In the genomic region with DNA sequence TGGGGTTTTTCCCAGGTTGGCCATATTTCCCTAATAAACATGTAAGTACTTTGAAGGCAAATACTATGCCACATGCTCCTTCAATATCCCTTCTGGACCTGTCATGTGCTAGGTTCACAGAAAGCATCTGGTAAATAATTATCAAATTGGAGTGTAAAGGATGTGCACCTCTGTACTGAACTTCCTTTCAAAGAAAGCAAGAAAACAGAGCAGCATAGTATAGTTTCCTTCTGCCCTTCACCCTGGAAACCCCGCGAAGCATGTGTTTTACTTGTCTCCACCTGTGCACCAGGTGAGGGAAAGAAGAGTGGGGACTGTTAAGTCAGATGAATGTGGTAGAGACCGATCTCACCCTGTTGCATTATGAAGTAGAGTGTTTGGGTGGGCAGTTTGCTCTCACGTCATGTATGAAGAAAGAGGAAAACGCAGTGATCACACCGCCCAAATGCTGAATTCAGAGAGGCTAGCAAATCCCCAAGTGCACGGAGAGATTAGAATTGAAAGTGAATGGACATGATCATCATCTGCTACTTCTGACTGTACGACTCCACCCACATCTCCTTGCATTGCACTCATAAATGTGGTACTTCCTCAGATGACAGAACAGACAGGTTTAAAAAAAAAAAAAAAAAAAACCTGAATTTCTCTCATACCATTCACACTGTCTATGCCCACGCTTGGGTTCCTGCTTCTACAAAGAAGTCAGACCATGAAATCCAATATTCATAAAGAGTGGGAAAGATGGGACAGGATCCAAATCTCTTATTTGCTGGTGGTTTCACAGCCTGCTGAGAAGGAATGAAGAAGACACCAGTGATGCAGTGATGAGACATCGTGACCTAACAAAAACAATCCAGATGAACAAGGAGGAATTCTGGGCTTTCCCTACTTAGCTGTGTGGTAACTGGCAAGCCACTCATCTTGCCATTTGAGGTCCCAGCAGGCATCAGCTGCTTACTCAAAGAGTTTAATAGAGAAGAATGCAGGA, we compare ENCODE assay signal across 10 cellular contexts.
A peak's percentile ranks its signal among the peaks of the same experiment; 100 is the strongest.
DNase-seq lines count a peak whose midpoint lies in the region; ATAC-seq and TF ChIP-seq lines count a peak whose summit lies in the region.
"Had no signal": no experiment of that assay in that cellular context is flagged by ENCODE, and none has a peak within 500 bp of the region (broad histone marks: within the 10 kb centered on the region; RNA-seq: fewer than 3 reads in every experiment).

No MANE protein-coding gene starts in this region.

- TF ChIP-seq EP300 in SK-N-SH (IDR thresholded peaks at IDR 0.05; ENCODE audit: borderline replicate concordance in 1 of 2, low read depth in 1 of 2, low read length in 1 of 2), result no peak

- H4K20me1 ChIP-seq in mammary epithelial cell (ENCODE audit: insufficient read depth, low read length) (no peaks in the 10 kb centered on the region), SK-N-SH (ENCODE audit: insufficient read depth) (no peaks in the 10 kb centered on the region)

- POLR2A ChIA-PET in SK-N-SH (lab: Yijun Ruan, JAX), result no interaction called here

- H2AFZ ChIP-seq in mammary epithelial cell (ENCODE audit: low read depth, low read length) (no peak overlapping the region), SK-N-SH (ENCODE audit: low read depth) (no peak overlapping the region)

- H3F3A ChIP-seq in SK-N-SH (replicated peaks; ENCODE audit: insufficient read depth), result no peaks in the 10 kb centered on the region

- H3K27ac ChIP-seq in mammary epithelial cell (ENCODE audit: insufficient read depth, low read depth, low read length) (no peak overlapping the region), left ventricle myocardium inferior (replicated peaks) (no peak overlapping the region), SK-N-SH (ENCODE audit: low read depth in 2 of 2, low read length in 1 of 2) (no peak overlapping the region)
- H3K27ac ChIP-seq: SJSA1 had no signal

- H3K9ac ChIP-seq in mammary epithelial cell (ENCODE audit: insufficient read depth, low read length) (no peak overlapping the region), SK-N-SH (no peak overlapping the region)

- no peak overlapping the region for H3K4me2 ChIP-seq in mammary epithelial cell (ENCODE audit: insufficient read depth, low read depth, low read length)
- no peak overlapping the region for H3K4me2 ChIP-seq in SK-N-SH

- no TSS peak for BruUV-seq in mammary epithelial cell (replicated peaks; lab: Mats Ljungman, UMichigan)

- H3K4me1 Mint-ChIP-seq in CD14-positive monocyte, result peaks cover 20% of the 10 kb centered on the region

- H3K4me3 Mint-ChIP-seq in CD14-positive monocyte, result peak overlapping the region; percentile 7 to 87

- H3K27ac Mint-ChIP-seq in CD14-positive monocyte, result peak overlapping the region in 4 of 7 donors; percentile 4 to 69 (median 44)

- H3K79me2 ChIP-seq in mammary epithelial cell (ENCODE audit: insufficient read depth, low read length) (no peaks in the 10 kb centered on the region), SK-N-SH (ENCODE audit: insufficient read depth) (no peaks in the 10 kb centered on the region)

- TF ChIP-seq CTCF in CD14-positive monocyte (IDR thresholded peaks at IDR 0.05) (no peak), mammary epithelial cell (conservative IDR thresholded peaks at IDR 0.05 in 1 of 2, IDR thresholded peaks at IDR 0.05 in 1 of 2; ENCODE audit: extremely low read depth in 1 of 2, insufficient read depth in 1 of 2, low read depth in 1 of 2, low read length in 2 of 2) (no peak), left ventricle myocardium inferior (IDR thresholded peaks at IDR 0.05; ENCODE audit: borderline replicate concordance) (no peak), SK-N-SH (IDR thresholded peaks at IDR 0.05) (no peak)

- in situ Hi-C loops in mammary epithelial cell (cut with MboI; ENCODE audit: low sequenced_read_pairs in 2 of 2), result no loop called here

- peak; percentile 77 for ATAC-seq in GM21423 (IDR thresholded peaks at IDR 0.05; ENCODE audit: unreplicated experiment)

- no peaks in the 10 kb centered on the region for H3K27me3 ChIP-seq in mammary epithelial cell (ENCODE audit: insufficient read depth, low read length)
- H3K27me3 ChIP-seq in left ventricle myocardium inferior (ENCODE audit: low read depth), result no peaks in the 10 kb centered on the region
- H3K27me3 ChIP-seq in SK-N-SH (ENCODE audit: insufficient read depth), result no peaks in the 10 kb centered on the region
- H3K27me3 ChIP-seq: SJSA1 had no signal

- H3K4me3 ChIP-seq in mammary epithelial cell (replicated peaks in 1 of 3; ENCODE audit: insufficient read depth in 1 of 3, low read depth in 2 of 3, low read length in 3 of 3) (no peak overlapping the region), left ventricle myocardium inferior (no peak overlapping the region), SK-N-SH (ENCODE audit: low read depth in 2 of 2, low read length in 1 of 2) (no peak overlapping the region)
- H3K4me3 ChIP-seq: SJSA1 had no signal

- H3K9me2 ChIP-seq in SK-N-SH, result no peaks in the 10 kb centered on the region

- CTCF ChIA-PET in mammary epithelial cell (lab: Charles Lee; ENCODE audit: low non-redundant PET) (no interaction called here), SK-N-SH (lab: Yijun Ruan, JAX) (no interaction called here)

- H3K9me3 Mint-ChIP-seq in CD14-positive monocyte, result peaks cover 0 to 2% (median 0%) of the 10 kb centered on the region in 7 donors

- H3K36me3 Mint-ChIP-seq in CD14-positive monocyte, result no peaks in the 10 kb centered on the region

- H3K36me3 ChIP-seq in mammary epithelial cell (ENCODE audit: insufficient read depth, low read length) (no peaks in the 10 kb centered on the region), left ventricle myocardium inferior (no peaks in the 10 kb centered on the region), SK-N-SH (replicated peaks in 1 of 2; ENCODE audit: control insufficient read depth in 1 of 2, insufficient read depth in 2 of 2, low read length in 1 of 2) (no peaks in the 10 kb centered on the region)
- H3K36me3 ChIP-seq: SJSA1 had no signal

- intact Hi-C loops in CD14-positive monocyte (cut with micrococcal nuclease) (no loop called here), mammary epithelial cell (cut with micrococcal nuclease) (no loop called here), left ventricle myocardium inferior (cut with micrococcal nuclease) (no loop called here)

- DNase-seq in CD14-positive monocyte (ENCODE audit: low spot score) (no peak), Kasumi-1 (lab: John Stamatoyannopoulos, UW) (peak; percentile 57 to 70), mammary epithelial cell (peak; percentile 21), NK-92 (lab: John Stamatoyannopoulos, UW; ENCODE audit: unreplicated experiment) (no peak), NCI-H526 treated with DMSO at 0.1 percent for 48 hours (lab: John Stamatoyannopoulos, UW) (no peak), left ventricle myocardium inferior (no peak), SK-N-SH (no peak)
- DNase-seq: COR-L47 had no signal

- TF ChIP-seq RAD21 in SK-N-SH (IDR thresholded peaks at IDR 0.05; ENCODE audit: low read length), result no peak

- 40% methylated on average over 9 of the region's 10 CpGs for WGBS in mammary epithelial cell (ENCODE audit: low coverage, missing lambda C conversion rate)
- 38% methylated on average over 10 of the region's 10 CpGs for WGBS in SK-N-SH (ENCODE audit: low lambda C conversion rate)

- H3K9me3 ChIP-seq in mammary epithelial cell (replicated peaks; ENCODE audit: insufficient read depth, low read length), result no peaks in the 10 kb centered on the region
- no peaks in the 10 kb centered on the region for H3K9me3 ChIP-seq in left ventricle myocardium inferior (replicated peaks)
- no peaks in the 10 kb centered on the region for H3K9me3 ChIP-seq in SK-N-SH
- H3K9me3 ChIP-seq: SJSA1 had no signal

- H3K4me1 ChIP-seq in mammary epithelial cell (ENCODE audit: insufficient read depth, low read length) (no peaks in the 10 kb centered on the region), left ventricle myocardium inferior (peaks cover 6% of the 10 kb centered on the region), SK-N-SH (ENCODE audit: control insufficient read depth in 1 of 2, insufficient read depth in 2 of 2, low read depth in 1 of 2, low read length in 1 of 2) (no peaks in the 10 kb centered on the region)
- H3K4me1 ChIP-seq: SJSA1 had no signal

- dilution Hi-C loops in mammary epithelial cell (cut with HindIII; ENCODE audit: low sequenced_read_pairs), result no loop called here

- H3K27me3 Mint-ChIP-seq in CD14-positive monocyte (ENCODE audit: low read depth in 3 of 3), result peaks cover 0 to 1% (median 0%) of the 10 kb centered on the region in 3 donors

TF ChIP-seq in SK-N-SH, 30 proteins besides CTCF, POLR2A, EP300 and RAD21:
- TF ChIP-seq CHD2 (IDR thresholded peaks at IDR 0.05; ENCODE audit: low read length, partially characterized antibody), result no peak
- TF ChIP-seq, protein P1, sequence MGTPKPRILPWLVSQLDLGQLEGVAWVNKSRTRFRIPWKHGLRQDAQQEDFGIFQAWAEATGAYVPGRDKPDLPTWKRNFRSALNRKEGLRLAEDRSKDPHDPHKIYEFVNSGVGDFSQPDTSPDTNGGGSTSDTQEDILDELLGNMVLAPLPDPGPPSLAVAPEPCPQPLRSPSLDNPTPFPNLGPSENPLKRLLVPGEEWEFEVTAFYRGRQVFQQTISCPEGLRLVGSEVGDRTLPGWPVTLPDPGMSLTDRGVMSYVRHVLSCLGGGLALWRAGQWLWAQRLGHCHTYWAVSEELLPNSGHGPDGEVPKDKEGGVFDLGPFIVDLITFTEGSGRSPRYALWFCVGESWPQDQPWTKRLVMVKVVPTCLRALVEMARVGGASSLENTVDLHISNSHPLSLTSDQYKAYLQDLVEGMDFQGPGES (IDR thresholded peaks at IDR 0.05; ENCODE audit: low read depth, low read length), result no peak
- no peak for TF ChIP-seq POLR2AphosphoS5 (IDR thresholded peaks at IDR 0.05; ENCODE audit: low read depth, low read length)
- TF ChIP-seq NRF1 (IDR thresholded peaks at IDR 0.05; ENCODE audit: low read depth, low read length), result no peak
- TF ChIP-seq JUND (IDR thresholded peaks at IDR 0.05), result no peak
- TF ChIP-seq, protein P2, sequence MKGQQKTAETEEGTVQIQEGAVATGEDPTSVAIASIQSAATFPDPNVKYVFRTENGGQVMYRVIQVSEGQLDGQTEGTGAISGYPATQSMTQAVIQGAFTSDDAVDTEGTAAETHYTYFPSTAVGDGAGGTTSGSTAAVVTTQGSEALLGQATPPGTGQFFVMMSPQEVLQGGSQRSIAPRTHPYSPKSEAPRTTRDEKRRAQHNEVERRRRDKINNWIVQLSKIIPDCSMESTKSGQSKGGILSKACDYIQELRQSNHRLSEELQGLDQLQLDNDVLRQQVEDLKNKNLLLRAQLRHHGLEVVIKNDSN (IDR thresholded peaks at IDR 0.05; ENCODE audit: borderline replicate concordance, low read depth), result no peak
- TF ChIP-seq TEAD4 (IDR thresholded peaks at IDR 0.05; ENCODE audit: borderline replicate concordance, insufficient read depth), result no peak
- no peak for TF ChIP-seq TAF1 (IDR thresholded peaks at IDR 0.05; ENCODE audit: borderline replicate concordance, low read depth, low read length)
- TF ChIP-seq RFX5 (IDR thresholded peaks at IDR 0.05; ENCODE audit: low read length), result no peak
- TF ChIP-seq YY1 (IDR thresholded peaks at IDR 0.05; ENCODE audit: low read depth), result no peak
TF ChIP-seq in SK-N-SH: peak in this region for 0.

Comparison
In these comparisons a context has a peak if more than half of its experiments do, and no peak if none do; other contexts are left out.
1. DNase-seq: peak in Kasumi-1 (2 of 2) and mammary epithelial cell (single experiment); none in CD14-positive monocyte (single experiment), NK-92 (single experiment), NCI-H526 treated with DMSO at 0.1 percent for 48 hours (single experiment), left ventricle myocardium inferior (single experiment) and SK-N-SH (single experiment).